ENCODE assay signal across 1 cellular context in genomic region chr16:23556881-23557778, GRCh38.
TF ChIP-seq lines count a peak whose summit lies in the region.

Gene EARS2, minus strand, starts transcription at chr16:23557350. Its CDS starts 7 bp downstream, at chr16:23557343.
Gene UBFD1, plus strand, starts transcription at chr16:23557727. Its CDS starts 16 bp downstream, at chr16:23557743.

TF ChIP-seq in HepG2, 621 proteins besides CTCF, POLR2A, EP300 and RAD21 (continued from another document and continues in another):
- TF ChIP-seq, protein P1, sequence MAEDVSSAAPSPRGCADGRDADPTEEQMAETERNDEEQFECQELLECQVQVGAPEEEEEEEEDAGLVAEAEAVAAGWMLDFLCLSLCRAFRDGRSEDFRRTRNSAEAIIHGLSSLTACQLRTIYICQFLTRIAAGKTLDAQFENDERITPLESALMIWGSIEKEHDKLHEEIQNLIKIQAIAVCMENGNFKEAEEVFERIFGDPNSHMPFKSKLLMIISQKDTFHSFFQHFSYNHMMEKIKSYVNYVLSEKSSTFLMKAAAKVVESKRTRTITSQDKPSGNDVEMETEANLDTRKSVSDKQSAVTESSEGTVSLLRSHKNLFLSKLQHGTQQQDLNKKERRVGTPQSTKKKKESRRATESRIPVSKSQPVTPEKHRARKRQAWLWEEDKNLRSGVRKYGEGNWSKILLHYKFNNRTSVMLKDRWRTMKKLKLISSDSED (CRISPR knock-in tag; IDR thresholded peaks at IDR 0.05) = no peak
- TF ChIP-seq ZNF205 (CRISPR knock-in tag; IDR thresholded peaks at IDR 0.05) (peak; percentile 95), ISX (CRISPR knock-in tag; conservative IDR thresholded peaks at IDR 0.05) (peak; percentile 94; the same call in 1 of the 2 replicates), PHF8 (CRISPR knock-in tag; IDR thresholded peaks at IDR 0.05) (peak; percentile 95), ZFY (CRISPR knock-in tag; IDR thresholded peaks at IDR 0.05) (peak; percentile 96), ZSCAN21 (CRISPR knock-in tag; IDR thresholded peaks at IDR 0.05; ENCODE audit: borderline replicate concordance) (no peak), ZNF256 (CRISPR knock-in tag; conservative IDR thresholded peaks at IDR 0.05) (peak; percentile 93; the same call in 1 of the 2 replicates), ATF4 (CRISPR knock-in tag; IDR thresholded peaks at IDR 0.05) (peak in 1 of 2 experiments; percentile 81; a peak in 2 of 4 replicates), CBX5 (CRISPR knock-in tag; IDR thresholded peaks at IDR 0.05; ENCODE audit: borderline replicate concordance) (peak; percentile 94; the same call in 1 of the 2 replicates), YEATS2 (CRISPR knock-in tag; IDR thresholded peaks at IDR 0.05; ENCODE audit: borderline replicate concordance) (peak; percentile 98), ARID5B (CRISPR knock-in tag; IDR thresholded peaks at IDR 0.05) (peak; percentile 82), HMG20B (CRISPR knock-in tag; conservative IDR thresholded peaks at IDR 0.05) (no peak; the same call in none of the 2 replicates), ZNF704 (CRISPR knock-in tag; IDR thresholded peaks at IDR 0.05; ENCODE audit: borderline replicate concordance) (peak; percentile 98), ZBTB40 (IDR thresholded peaks at IDR 0.05) (no peak), ZBTB40 (CRISPR knock-in tag; IDR thresholded peaks at IDR 0.05) (no peak; the same call in none of the 2 replicates), THYN1 (CRISPR knock-in tag; IDR thresholded peaks at IDR 0.05; ENCODE audit: borderline replicate concordance, low read depth) (peak; percentile 89; the same call in 1 of the 2 replicates), SPEN (CRISPR knock-in tag; IDR thresholded peaks at IDR 0.05; ENCODE audit: low read depth) (peak; percentile 96), NFYC (CRISPR knock-in tag; IDR thresholded peaks at IDR 0.05) (peak; percentile 90), PRMT3 (CRISPR knock-in tag; IDR thresholded peaks at IDR 0.05; ENCODE audit: borderline replicate concordance, low read depth) (no peak), MTF2 (CRISPR knock-in tag; IDR thresholded peaks at IDR 0.05; ENCODE audit: borderline replicate concordance) (peak; percentile 71; the same call in 1 of the 2 replicates), ZC3H13 (CRISPR knock-in tag; IDR thresholded peaks at IDR 0.05) (peak; percentile 84; the same call in 1 of the 2 replicates), ZNF562 (CRISPR knock-in tag; IDR thresholded peaks at IDR 0.05; ENCODE audit: borderline replicate concordance) (no peak), BRCA1 (CRISPR knock-in tag; IDR thresholded peaks at IDR 0.05) (peak; percentile 95)
- TF ChIP-seq, protein P2, sequence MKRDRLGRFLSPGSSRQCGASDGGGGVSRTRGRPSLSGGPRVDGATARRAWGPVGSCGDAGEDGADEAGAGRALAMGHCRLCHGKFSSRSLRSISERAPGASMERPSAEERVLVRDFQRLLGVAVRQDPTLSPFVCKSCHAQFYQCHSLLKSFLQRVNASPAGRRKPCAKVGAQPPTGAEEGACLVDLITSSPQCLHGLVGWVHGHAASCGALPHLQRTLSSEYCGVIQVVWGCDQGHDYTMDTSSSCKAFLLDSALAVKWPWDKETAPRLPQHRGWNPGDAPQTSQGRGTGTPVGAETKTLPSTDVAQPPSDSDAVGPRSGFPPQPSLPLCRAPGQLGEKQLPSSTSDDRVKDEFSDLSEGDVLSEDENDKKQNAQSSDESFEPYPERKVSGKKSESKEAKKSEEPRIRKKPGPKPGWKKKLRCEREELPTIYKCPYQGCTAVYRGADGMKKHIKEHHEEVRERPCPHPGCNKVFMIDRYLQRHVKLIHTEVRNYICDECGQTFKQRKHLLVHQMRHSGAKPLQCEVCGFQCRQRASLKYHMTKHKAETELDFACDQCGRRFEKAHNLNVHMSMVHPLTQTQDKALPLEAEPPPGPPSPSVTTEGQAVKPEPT (CRISPR knock-in tag; IDR thresholded peaks at IDR 0.05; ENCODE audit: low read depth) = peak; percentile 94; the same call in 1 of the 2 replicates
- TF ChIP-seq, protein P3, sequence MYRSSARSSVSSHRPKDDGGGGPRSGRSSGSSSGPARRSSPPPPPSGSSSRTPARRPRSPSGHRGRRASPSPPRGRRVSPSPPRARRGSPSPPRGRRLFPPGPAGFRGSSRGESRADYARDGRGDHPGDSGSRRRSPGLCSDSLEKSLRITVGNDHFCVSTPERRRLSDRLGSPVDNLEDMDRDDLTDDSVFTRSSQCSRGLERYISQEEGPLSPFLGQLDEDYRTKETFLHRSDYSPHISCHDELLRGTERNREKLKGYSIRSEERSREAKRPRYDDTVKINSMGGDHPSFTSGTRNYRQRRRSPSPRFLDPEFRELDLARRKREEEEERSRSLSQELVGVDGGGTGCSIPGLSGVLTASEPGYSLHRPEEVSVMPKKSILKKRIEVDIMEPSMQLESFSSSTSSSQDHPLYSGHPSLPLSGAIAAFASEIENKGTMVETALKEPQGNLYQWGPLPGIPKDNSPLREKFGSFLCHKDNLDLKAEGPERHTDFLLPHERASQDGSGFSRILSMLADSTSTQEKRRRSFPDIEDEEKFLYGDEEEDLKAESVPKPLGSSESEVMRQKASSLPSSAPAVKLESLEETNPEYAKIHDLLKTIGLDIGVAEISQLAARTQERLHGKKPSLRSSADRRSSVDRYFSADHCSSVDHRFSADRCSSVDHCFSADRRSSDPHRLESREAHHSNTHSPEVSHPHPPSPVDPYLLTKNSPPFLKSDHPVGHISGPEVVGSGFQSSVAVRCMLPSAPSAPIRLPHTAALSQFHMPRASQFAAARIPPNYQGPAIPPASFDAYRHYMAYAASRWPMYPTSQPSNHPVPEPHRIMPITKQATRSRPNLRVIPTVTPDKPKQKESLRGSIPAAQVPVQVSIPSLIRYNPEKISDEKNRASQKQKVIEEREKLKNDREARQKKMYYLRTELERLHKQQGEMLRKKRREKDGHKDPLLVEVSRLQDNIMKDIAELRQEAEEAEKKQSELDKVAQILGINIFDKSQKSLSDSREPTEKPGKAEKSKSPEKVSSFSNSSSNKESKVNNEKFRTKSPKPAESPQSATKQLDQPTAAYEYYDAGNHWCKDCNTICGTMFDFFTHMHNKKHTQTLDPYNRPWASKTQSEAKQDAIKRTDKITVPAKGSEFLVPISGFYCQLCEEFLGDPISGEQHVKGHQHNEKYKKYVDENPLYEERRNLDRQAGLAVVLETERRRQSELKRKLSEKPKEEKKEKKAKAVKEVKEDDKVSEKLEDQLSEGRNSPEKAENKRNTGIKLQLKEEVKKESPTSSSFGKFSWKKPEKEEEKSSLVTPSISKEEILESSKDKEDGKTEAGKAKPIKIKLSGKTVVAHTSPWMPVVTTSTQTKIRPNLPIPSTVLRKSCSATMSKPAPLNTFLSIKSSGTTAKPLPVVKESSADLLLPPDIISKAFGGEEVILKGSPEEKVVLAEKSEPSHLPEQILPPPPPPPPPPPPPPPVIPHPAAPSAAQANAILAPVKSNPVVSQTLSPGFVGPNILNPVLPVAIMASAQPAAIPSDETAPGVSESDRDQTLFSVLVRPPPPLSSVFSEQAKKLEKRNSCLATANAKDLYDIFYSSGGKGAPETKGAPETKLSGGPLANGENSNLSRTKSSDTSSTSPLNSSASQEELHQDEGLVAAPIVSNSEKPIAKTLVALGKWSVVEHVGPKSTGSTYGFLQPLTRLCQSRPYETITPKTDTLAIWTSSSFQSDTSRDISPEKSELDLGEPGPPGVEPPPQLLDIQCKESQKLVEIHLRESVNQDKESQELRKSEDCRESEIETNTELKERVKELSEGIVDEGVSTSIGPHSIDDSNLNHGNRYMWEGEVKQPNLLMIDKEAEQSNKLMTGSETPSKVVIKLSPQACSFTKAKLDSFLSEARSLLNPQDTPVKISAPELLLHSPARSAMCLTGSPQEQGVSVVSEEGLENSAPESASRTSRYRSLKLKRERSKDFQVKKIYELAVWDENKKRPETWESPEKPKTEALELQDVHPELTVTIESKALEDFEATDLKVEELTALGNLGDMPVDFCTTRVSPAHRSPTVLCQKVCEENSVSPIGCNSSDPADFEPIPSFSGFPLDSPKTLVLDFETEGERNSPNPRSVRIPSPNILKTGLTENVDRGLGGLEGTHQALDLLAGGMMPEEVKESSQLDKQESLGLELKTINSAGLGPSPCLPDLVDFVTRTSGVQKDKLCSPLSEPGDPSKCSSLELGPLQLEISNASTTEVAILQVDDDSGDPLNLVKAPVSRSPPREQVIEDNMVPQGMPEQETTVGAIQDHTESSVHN (CRISPR knock-in tag; IDR thresholded peaks at IDR 0.05) = no peak
